25 cellular contexts compared by ENCODE assay signal in genomic region chr1:87348346-87349019, GRCh38. TPM values are rescaled to one million over a fixed set of nuclear protein-coding genes. Genes with fewer than 3 reads are reported as not detected.
DNase-seq lines count a peak whose midpoint lies in the region; TF ChIP-seq lines count a peak whose summit lies in the region.
"Had no signal": no experiment of that assay in that cellular context is flagged by ENCODE, and none has a peak within 500 bp of the region (broad histone marks: within the 10 kb centered on the region; RNA-seq: fewer than 3 reads in every experiment).

No MANE protein-coding gene starts in this region.

- H3K36me3 ChIP-seq in neural progenitor cell (peaks cover 18% of the 10 kb centered on the region), suprapubic skin (peaks cover 29% of the 10 kb centered on the region)

- 68% methylated on average over 7 of the region's 7 CpGs for WGBS in suprapubic skin

- H3K27me3 ChIP-seq in neural progenitor cell (no peaks in the 10 kb centered on the region), suprapubic skin (no peaks in the 10 kb centered on the region)
- H3K27me3 ChIP-seq: gastroesophageal sphincter, MG63, stomach, upper lobe of left lung had no signal

- H3K36me3 Mint-ChIP-seq in neural progenitor cell, result peaks cover 17% of the 10 kb centered on the region

- peaks cover 16% of the 10 kb centered on the region for H3K79me2 ChIP-seq in neural progenitor cell (ENCODE audit: low read depth)

- DNase-seq in NCI-H1417 (lab: John Stamatoyannopoulos, UW), result peak in 2 of 3 experiments; percentile 56 to 82
- no peak for DNase-seq in NCI-H1417 treated with DMSO at 0.1 percent for 48 hours (lab: John Stamatoyannopoulos, UW)
- DNase-seq in NCI-H146 (lab: John Stamatoyannopoulos, UW), result peak; percentile 46
- no peak for DNase-seq in epithelial cell of prostate (ENCODE audit: low read depth, low spot score)
- DNase-seq in neural progenitor cell (ENCODE audit: low spot score), result no peak
- DNase-seq in suprapubic skin (ENCODE audit: low spot score in 2 of 2), result no peak
- no peak for DNase-seq in DMS79 treated with DMSO at 0.1 percent for 48 hours (lab: John Stamatoyannopoulos, UW)
- no peak for DNase-seq in GM03348 (ENCODE audit: low spot score)
- DNase-seq: 8988T; activated CD4-positive, CD25-positive, alpha-beta regulatory T cell; activated CD8-positive, alpha-beta T cell treated with anti-CD3 and anti-CD28 coated beads for 36 hours; activated naive CD4-positive, alpha-beta T cell treated with anti-CD3 and anti-CD28 coated beads, Interleukin-2, amount 50 U/mL, for 16 hours; anterior cingulate cortex; MG63; NCI-H2029; NCI-H510A treated with DMSO at 0.1 percent for 48 hours; psoas muscle; stimulated activated CD4-positive, alpha-beta T cell treated with anti-CD3 and anti-CD28 coated beads, Interleukin-4, amount 100 ng/mL, for 24 hours; stomach; T1000; upper lobe of left lung had no signal

- no peak overlapping the region for H3K4me2 ChIP-seq in neural progenitor cell
- H3K4me2 ChIP-seq: smooth muscle cell had no signal

- no peak overlapping the region for H3K9ac ChIP-seq in neural progenitor cell

- H4K20me1 ChIP-seq in neural progenitor cell (ENCODE audit: low read depth), result peaks cover 15% of the 10 kb centered on the region

- no peaks in the 10 kb centered on the region for H3K9me3 Mint-ChIP-seq in neural progenitor cell
- H3K9me3 Mint-ChIP-seq: activated CD8-positive, alpha-beta T cell treated with anti-CD3 and anti-CD28 coated beads for 36 hours; central memory CD8-positive, alpha-beta T cell; IgD-negative memory B cell had no signal

- H3K4me1 ChIP-seq in neural progenitor cell, result peaks cover 30% of the 10 kb centered on the region
- H3K4me1 ChIP-seq in suprapubic skin, result peaks cover 4% of the 10 kb centered on the region
- H3K4me1 ChIP-seq: psoas muscle had no signal

- no peaks in the 10 kb centered on the region for H3K27me3 Mint-ChIP-seq in neural progenitor cell (ENCODE audit: insufficient read depth, low read depth)
- H3K27me3 Mint-ChIP-seq: activated CD8-positive, alpha-beta T cell treated with anti-CD3 and anti-CD28 coated beads for 36 hours; central memory CD8-positive, alpha-beta T cell; IgD-negative memory B cell had no signal

- H3K9me3 ChIP-seq in neural progenitor cell (ENCODE audit: low read depth), result no peaks in the 10 kb centered on the region
- H3K9me3 ChIP-seq in suprapubic skin, result no peaks in the 10 kb centered on the region
- H3K9me3 ChIP-seq: gastroesophageal sphincter, MG63, psoas muscle, stomach, upper lobe of left lung had no signal

- TF ChIP-seq CTCF in neural progenitor cell (IDR thresholded peaks at IDR 0.05) (no peak), suprapubic skin (IDR thresholded peaks at IDR 0.05) (no peak)

- no peak for TF ChIP-seq POLR2A in suprapubic skin (IDR thresholded peaks at IDR 0.05)

- H3K4me3 Mint-ChIP-seq in neural progenitor cell, result no peak overlapping the region
- H3K4me3 Mint-ChIP-seq: activated CD8-positive, alpha-beta T cell treated with anti-CD3 and anti-CD28 coated beads for 36 hours; central memory CD8-positive, alpha-beta T cell; IgD-negative memory B cell had no signal

- H3K4me3 ChIP-seq in neural progenitor cell (no peak overlapping the region), suprapubic skin (no peak overlapping the region)
- H3K4me3 ChIP-seq: gastroesophageal sphincter, MG63, psoas muscle, smooth muscle cell, stomach, upper lobe of left lung had no signal

- no peak for TF ChIP-seq EP300 in suprapubic skin (IDR thresholded peaks at IDR 0.05)

- H3K27ac ChIP-seq in epithelial cell of prostate, result peak overlapping the region; percentile 8
- peak overlapping the region; percentile 23 for H3K27ac ChIP-seq in neural progenitor cell
- no peak overlapping the region for H3K27ac ChIP-seq in suprapubic skin
- H3K27ac ChIP-seq: psoas muscle, upper lobe of left lung had no signal

- H3K4me1 Mint-ChIP-seq in neural progenitor cell, result no peaks in the 10 kb centered on the region
- H3K4me1 Mint-ChIP-seq: central memory CD8-positive, alpha-beta T cell had no signal

- no peak overlapping the region for H2AFZ ChIP-seq in neural progenitor cell (replicated peaks)

- H3K27ac Mint-ChIP-seq in neural progenitor cell, result no peak overlapping the region
- H3K27ac Mint-ChIP-seq: activated CD8-positive, alpha-beta T cell treated with anti-CD3 and anti-CD28 coated beads for 36 hours; IgD-negative memory B cell had no signal

- peaks cover 19% of the 10 kb centered on the region for H3F3A ChIP-seq in neural progenitor cell (ENCODE audit: low read depth)

RNA-seq across cellular contexts. Expression of gene LMO4, which starts 19.8 kb away (rescaled TPM):
- total RNA-seq in neural progenitor cell (ENCODE audit: low replicate concordance) (94.8 and 112 TPM in 2 replicates), suprapubic skin (10 to 100 TPM; 48.8 to 67.1 (median 52.2) TPM)

Comparison
In these comparisons a context has a peak if more than half of its experiments do, and no peak if none do; other contexts are left out.
1. DNase-seq: peak in NCI-H1417 (2 of 3) and NCI-H146 (single experiment); none in NCI-H1417 treated with DMSO at 0.1 percent for 48 hours (single experiment), epithelial cell of prostate (single experiment), neural progenitor cell (single experiment), suprapubic skin (0 of 2), DMS79 treated with DMSO at 0.1 percent for 48 hours (single experiment) and GM03348 (single experiment).